In the genomic region with DNA sequence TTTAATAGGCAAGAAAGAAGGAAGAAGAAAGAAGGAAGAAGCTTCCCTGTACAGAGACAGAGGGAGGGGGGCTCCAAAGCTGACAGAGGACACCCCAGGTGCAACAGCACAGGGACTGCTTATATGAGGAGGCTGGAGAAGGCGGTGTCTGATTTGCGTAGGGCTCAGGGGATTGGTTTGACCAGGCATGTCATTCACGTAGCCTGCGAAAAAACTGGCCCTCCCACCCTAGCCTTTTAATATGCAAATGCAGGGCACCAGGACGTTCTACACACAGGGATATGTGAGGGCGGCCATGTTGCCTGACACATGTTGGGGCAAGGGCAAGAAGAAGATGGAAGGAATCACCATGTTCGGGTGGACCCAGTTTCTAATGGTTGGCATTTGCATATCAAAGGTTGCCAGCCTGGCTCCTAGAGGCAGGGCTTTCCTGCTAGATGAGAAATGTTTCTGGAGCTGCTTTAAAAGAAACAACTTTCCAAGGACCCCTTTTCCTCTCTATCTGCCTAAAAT, we compare ENCODE assay signal across 1 cellular context.
TF ChIP-seq lines count a peak whose summit lies in the region.

No MANE protein-coding gene starts in this region.

TF ChIP-seq in K562, 482 proteins besides CTCF, POLR2A, EP300 and RAD21:
- TF ChIP-seq ZNF76 (CRISPR knock-in tag; IDR thresholded peaks at IDR 0.05; ENCODE audit: borderline replicate concordance) (no peak), CBFA2T3 (IDR thresholded peaks at IDR 0.05) (no peak), NR2F6 (CRISPR knock-in tag; IDR thresholded peaks at IDR 0.05) (no peak), MEIS2 (IDR thresholded peaks at IDR 0.05; ENCODE audit: partially characterized antibody) (no peak)
- TF ChIP-seq, protein P1, sequence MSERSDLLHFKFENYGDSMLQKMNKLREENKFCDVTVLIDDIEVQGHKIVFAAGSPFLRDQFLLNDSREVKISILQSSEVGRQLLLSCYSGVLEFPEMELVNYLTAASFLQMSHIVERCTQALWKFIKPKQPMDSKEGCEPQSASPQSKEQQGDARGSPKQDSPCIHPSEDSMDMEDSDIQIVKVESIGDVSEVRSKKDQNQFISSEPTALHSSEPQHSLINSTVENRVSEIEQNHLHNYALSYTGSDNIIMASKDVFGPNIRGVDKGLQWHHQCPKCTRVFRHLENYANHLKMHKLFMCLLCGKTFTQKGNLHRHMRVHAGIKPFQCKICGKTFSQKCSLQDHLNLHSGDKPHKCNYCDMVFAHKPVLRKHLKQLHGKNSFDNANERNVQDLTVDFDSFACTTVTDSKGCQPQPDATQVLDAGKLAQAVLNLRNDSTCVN (CRISPR knock-in tag; IDR thresholded peaks at IDR 0.05), result no peak
- TF ChIP-seq, protein P2, sequence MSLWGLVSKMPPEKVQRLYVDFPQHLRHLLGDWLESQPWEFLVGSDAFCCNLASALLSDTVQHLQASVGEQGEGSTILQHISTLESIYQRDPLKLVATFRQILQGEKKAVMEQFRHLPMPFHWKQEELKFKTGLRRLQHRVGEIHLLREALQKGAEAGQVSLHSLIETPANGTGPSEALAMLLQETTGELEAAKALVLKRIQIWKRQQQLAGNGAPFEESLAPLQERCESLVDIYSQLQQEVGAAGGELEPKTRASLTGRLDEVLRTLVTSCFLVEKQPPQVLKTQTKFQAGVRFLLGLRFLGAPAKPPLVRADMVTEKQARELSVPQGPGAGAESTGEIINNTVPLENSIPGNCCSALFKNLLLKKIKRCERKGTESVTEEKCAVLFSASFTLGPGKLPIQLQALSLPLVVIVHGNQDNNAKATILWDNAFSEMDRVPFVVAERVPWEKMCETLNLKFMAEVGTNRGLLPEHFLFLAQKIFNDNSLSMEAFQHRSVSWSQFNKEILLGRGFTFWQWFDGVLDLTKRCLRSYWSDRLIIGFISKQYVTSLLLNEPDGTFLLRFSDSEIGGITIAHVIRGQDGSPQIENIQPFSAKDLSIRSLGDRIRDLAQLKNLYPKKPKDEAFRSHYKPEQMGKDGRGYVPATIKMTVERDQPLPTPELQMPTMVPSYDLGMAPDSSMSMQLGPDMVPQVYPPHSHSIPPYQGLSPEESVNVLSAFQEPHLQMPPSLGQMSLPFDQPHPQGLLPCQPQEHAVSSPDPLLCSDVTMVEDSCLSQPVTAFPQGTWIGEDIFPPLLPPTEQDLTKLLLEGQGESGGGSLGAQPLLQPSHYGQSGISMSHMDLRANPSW (CRISPR knock-in tag; IDR thresholded peaks at IDR 0.05), result no peak
- TF ChIP-seq, protein P3, sequence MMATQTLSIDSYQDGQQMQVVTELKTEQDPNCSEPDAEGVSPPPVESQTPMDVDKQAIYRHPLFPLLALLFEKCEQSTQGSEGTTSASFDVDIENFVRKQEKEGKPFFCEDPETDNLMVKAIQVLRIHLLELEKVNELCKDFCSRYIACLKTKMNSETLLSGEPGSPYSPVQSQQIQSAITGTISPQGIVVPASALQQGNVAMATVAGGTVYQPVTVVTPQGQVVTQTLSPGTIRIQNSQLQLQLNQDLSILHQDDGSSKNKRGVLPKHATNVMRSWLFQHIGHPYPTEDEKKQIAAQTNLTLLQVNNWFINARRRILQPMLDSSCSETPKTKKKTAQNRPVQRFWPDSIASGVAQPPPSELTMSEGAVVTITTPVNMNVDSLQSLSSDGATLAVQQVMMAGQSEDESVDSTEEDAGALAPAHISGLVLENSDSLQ (IDR thresholded peaks at IDR 0.05), result 0 out of 2 replicates have a peak, but pooled peaks have one; percentile 13
